Comparison of ENCODE assay signal across 35 cellular contexts in genomic region chr18:67478249-67478648, GRCh38. TPM values are rescaled to one million over a fixed set of nuclear protein-coding genes. Genes with fewer than 3 reads are reported as not detected.
"Had no signal": no experiment of that assay in that cellular context is flagged by ENCODE, and none has a peak within 500 bp of the region (broad histone marks: within the 10 kb centered on the region; RNA-seq: fewer than 3 reads in every experiment).

No MANE protein-coding gene starts in this region.

- FAIRE-seq: bronchial epithelial cell, frontal cortex had no signal

- H3K4me1 Mint-ChIP-seq: activated CD4-positive, alpha-beta T cell treated with anti-CD3 and anti-CD28 coated beads for 36 hours; activated CD4-positive, alpha-beta T cell treated with anti-CD3 and anti-CD28 coated beads, Interleukin-2, amount 10 ng/mL, durations not matched to agents 24 days and 14 days; activated CD8-positive, alpha-beta memory T cell treated with anti-CD3 and anti-CD28 coated beads, Interleukin-2, amount 10 ng/mL, durations not matched to agents 7 days and 5 days; activated naive CD4-positive, alpha-beta T cell treated with anti-CD3 and anti-CD28 coated beads, Interleukin-2, amount 50 U/mL, for 24 hours; activated naive CD8-positive, alpha-beta T cell treated with anti-CD3 and anti-CD28 coated beads for 36 hours; activated naive CD8-positive, alpha-beta T cell treated with anti-CD3 and anti-CD28 coated beads, Interleukin-2, amount 50 U/mL, for 24 hours; central memory CD8-positive, alpha-beta T cell; endodermal cell had no signal

- H3K27me3 ChIP-seq: adrenal gland, brain microvascular endothelial cell, dorsolateral prefrontal cortex had no signal

- H3K27me3 Mint-ChIP-seq: activated CD4-positive, alpha-beta memory T cell treated with anti-CD3 and anti-CD28 coated beads for 36 hours; activated CD4-positive, alpha-beta T cell treated with anti-CD3 and anti-CD28 coated beads for 36 hours; activated CD4-positive, alpha-beta T cell treated with anti-CD3 and anti-CD28 coated beads, Interleukin-2, amount 10 ng/mL, durations not matched to agents 24 days and 14 days; activated CD8-positive, alpha-beta memory T cell treated with anti-CD3 and anti-CD28 coated beads, Interleukin-2, amount 10 ng/mL, durations not matched to agents 7 days and 5 days; activated naive CD8-positive, alpha-beta T cell treated with anti-CD3 and anti-CD28 coated beads for 36 hours; activated naive CD8-positive, alpha-beta T cell treated with anti-CD3 and anti-CD28 coated beads, Interleukin-2, amount 50 U/mL, for 24 hours; central memory CD8-positive, alpha-beta T cell; dendritic cell treated with granulocyte-macrophage colony-stimulating factor and Interleukin-4, amounts not matched to agents 40 ng/mL and 50 ng/mL, for 4 days; T-helper 17 cell had no signal

- H3K9me3 Mint-ChIP-seq: activated CD4-positive, alpha-beta memory T cell treated with anti-CD3 and anti-CD28 coated beads for 36 hours; activated CD4-positive, alpha-beta T cell treated with anti-CD3 and anti-CD28 coated beads, Interleukin-2, amount 10 ng/mL, durations not matched to agents 24 days and 14 days; activated naive CD4-positive, alpha-beta T cell treated with anti-CD3 and anti-CD28 coated beads for 36 hours; activated naive CD4-positive, alpha-beta T cell treated with anti-CD3 and anti-CD28 coated beads, Interleukin-2, amount 50 U/mL, for 24 hours; activated naive CD8-positive, alpha-beta T cell treated with anti-CD3 and anti-CD28 coated beads for 36 hours; activated naive CD8-positive, alpha-beta T cell treated with anti-CD3 and anti-CD28 coated beads, Interleukin-2, amount 50 U/mL, for 24 hours; activated T-helper 1 cell treated with anti-CD3 and anti-CD28 coated beads, Interleukin-12 subunit alpha, Interleukin-12 subunit beta, Interleukin-2, Interleukin-4 antibody, amounts not matched to agents 30 ng/mL and 10 ng/mL and 1 ng/mL, durations not matched to agents 14 hours and 24 hours and 36 hours; activated T-helper 2 cell treated with anti-CD3 and anti-CD28 coated beads, Interferon-gamma antibody, Interleukin-2, Interleukin-4, amounts not matched to agents 10 μg/mL and 5 μg/mL and 100 μg/mL, durations not matched to agents 14 hours and 24 hours and 36 hours; central memory CD8-positive, alpha-beta T cell; dendritic cell treated with granulocyte-macrophage colony-stimulating factor and Interleukin-4, amounts not matched to agents 40 ng/mL and 50 ng/mL, for 4 days; endodermal cell; T-helper 2 cell treated with Interferon-gamma antibody and Interleukin-4, amounts not matched to agents 5 μg/mL and 100 μg/mL, for 36 hours had no signal

- ATAC-seq: activated CD4-positive, alpha-beta T cell treated with anti-CD3 and anti-CD28 coated beads for 36 hours; activated CD8-positive, alpha-beta memory T cell treated with anti-CD3 and anti-CD28 coated beads, Interleukin-2, amount 10 ng/mL, durations not matched to agents 7 days and 5 days; activated CD8-positive, alpha-beta T cell treated with anti-CD3 and anti-CD28 coated beads, Interleukin-2, amount 10 ng/mL, durations not matched to agents 7 days and 5 days; activated naive CD8-positive, alpha-beta T cell treated with anti-CD3 and anti-CD28 coated beads, Interleukin-2, amount 50 U/mL, for 24 hours; esophagus mucosa; T-helper 17 cell had no signal

- H3K4me3 ChIP-seq: adrenal gland, coronary artery, dorsolateral prefrontal cortex had no signal

- H3K27ac ChIP-seq: adrenal gland, brain microvascular endothelial cell, coronary artery, dorsolateral prefrontal cortex had no signal

- H3K36me3 ChIP-seq: adrenal gland, brain microvascular endothelial cell had no signal

- H3K4me1 ChIP-seq: adrenal gland had no signal

- DNase-seq: activated CD4-positive, alpha-beta memory T cell treated with anti-CD3 and anti-CD28 coated beads for 36 hours; activated CD4-positive, alpha-beta T cell treated with anti-CD3 and anti-CD28 coated beads for 36 hours; activated CD4-positive, alpha-beta T cell treated with anti-CD3 and anti-CD28 coated beads, Interleukin-2, amount 10 ng/mL, durations not matched to agents 24 days and 14 days; activated CD4-positive, CD25-positive, alpha-beta regulatory T cell; activated CD4-positive, CD25-positive, alpha-beta regulatory T cell treated with anti-CD3 and anti-CD28 coated beads, Interleukin-2, amount 50 U/mL, for 72 hours; activated CD8-positive, alpha-beta memory T cell treated with anti-CD3 and anti-CD28 coated beads, Interleukin-2, amount 10 ng/mL, durations not matched to agents 7 days and 5 days; activated CD8-positive, alpha-beta memory T cell treated with anti-CD3 and anti-CD28 coated beads, Interleukin-2, amount 50 U/mL, for 4 hours; activated CD8-positive, alpha-beta T cell treated with anti-CD3 and anti-CD28 coated beads, Interleukin-2, amount 10 ng/mL, durations not matched to agents 7 days and 5 days; activated effector memory CD4-positive, alpha-beta T cell treated with anti-CD3 and anti-CD28 coated beads, Interleukin-2, amount 50 U/mL, for 16 hours; activated naive CD4-positive, alpha-beta T cell treated with anti-CD3 and anti-CD28 coated beads for 36 hours; activated naive CD8-positive, alpha-beta T cell treated with anti-CD3 and anti-CD28 coated beads for 36 hours; activated naive CD8-positive, alpha-beta T cell treated with anti-CD3 and anti-CD28 coated beads, Interleukin-2, amount 50 U/mL, for 24 hours; activated T-cell treated with anti-CD3 and anti-CD28 coated beads, Interleukin-2, amount 50 U/mL, for 1 hour; activated T-cell treated with anti-CD3 and anti-CD28 coated beads, Interleukin-2, amount 50 U/mL, for 48 hours; adrenal gland; amygdala; aorta; brain microvascular endothelial cell; dorsolateral prefrontal cortex; effector memory CD4-positive, alpha-beta T cell; endodermal cell; foreskin fibroblast; T-helper 1 cell; T-helper 17 cell; T1000 had no signal

- H3K36me3 Mint-ChIP-seq: activated CD4-positive, alpha-beta memory T cell treated with anti-CD3 and anti-CD28 coated beads for 36 hours; activated CD8-positive, alpha-beta memory T cell treated with anti-CD3 and anti-CD28 coated beads, Interleukin-2, amount 10 ng/mL, durations not matched to agents 7 days and 5 days; activated naive CD4-positive, alpha-beta T cell treated with anti-CD3 and anti-CD28 coated beads, Interleukin-2, amount 50 U/mL, for 24 hours; activated naive CD8-positive, alpha-beta T cell treated with anti-CD3 and anti-CD28 coated beads for 36 hours had no signal

- H3K27ac Mint-ChIP-seq: activated CD4-positive, alpha-beta memory T cell treated with anti-CD3 and anti-CD28 coated beads for 36 hours; activated CD4-positive, alpha-beta T cell treated with anti-CD3 and anti-CD28 coated beads for 36 hours; activated CD4-positive, alpha-beta T cell treated with anti-CD3 and anti-CD28 coated beads, Interleukin-2, amount 10 ng/mL, durations not matched to agents 24 days and 14 days; activated CD8-positive, alpha-beta memory T cell treated with anti-CD3 and anti-CD28 coated beads, Interleukin-2, amount 10 ng/mL, durations not matched to agents 7 days and 5 days; activated CD8-positive, alpha-beta T cell treated with anti-CD3 and anti-CD28 coated beads, Interleukin-2, amount 10 ng/mL, durations not matched to agents 7 days and 5 days; activated naive CD4-positive, alpha-beta T cell treated with anti-CD3 and anti-CD28 coated beads for 36 hours; activated naive CD4-positive, alpha-beta T cell treated with anti-CD3 and anti-CD28 coated beads, Interleukin-2, amount 50 U/mL, for 24 hours; activated naive CD8-positive, alpha-beta T cell treated with anti-CD3 and anti-CD28 coated beads for 36 hours; activated naive CD8-positive, alpha-beta T cell treated with anti-CD3 and anti-CD28 coated beads, Interleukin-2, amount 50 U/mL, for 24 hours; activated T-helper 1 cell treated with anti-CD3 and anti-CD28 coated beads, Interleukin-12 subunit alpha, Interleukin-12 subunit beta, Interleukin-2, Interleukin-4 antibody, amounts not matched to agents 30 ng/mL and 10 ng/mL and 1 ng/mL, durations not matched to agents 14 hours and 24 hours and 36 hours; activated T-helper 2 cell treated with anti-CD3 and anti-CD28 coated beads, Interferon-gamma antibody, Interleukin-2, Interleukin-4, amounts not matched to agents 10 μg/mL and 5 μg/mL and 100 μg/mL, durations not matched to agents 14 hours and 24 hours and 36 hours; dendritic cell treated with granulocyte-macrophage colony-stimulating factor and Interleukin-4, amounts not matched to agents 40 ng/mL and 50 ng/mL, for 4 days; endodermal cell; T-helper 17 cell; T-helper 2 cell treated with Interferon-gamma antibody and Interleukin-4, amounts not matched to agents 5 μg/mL and 100 μg/mL, for 36 hours had no signal

- H3K4me3 Mint-ChIP-seq: activated CD4-positive, alpha-beta memory T cell treated with anti-CD3 and anti-CD28 coated beads for 36 hours; activated CD4-positive, alpha-beta T cell treated with anti-CD3 and anti-CD28 coated beads for 36 hours; activated CD4-positive, alpha-beta T cell treated with anti-CD3 and anti-CD28 coated beads, Interleukin-2, amount 10 ng/mL, durations not matched to agents 24 days and 14 days; activated CD8-positive, alpha-beta memory T cell treated with anti-CD3 and anti-CD28 coated beads, Interleukin-2, amount 10 ng/mL, durations not matched to agents 7 days and 5 days; activated CD8-positive, alpha-beta T cell treated with anti-CD3 and anti-CD28 coated beads, Interleukin-2, amount 10 ng/mL, durations not matched to agents 7 days and 5 days; activated naive CD4-positive, alpha-beta T cell treated with anti-CD3 and anti-CD28 coated beads for 36 hours; activated naive CD4-positive, alpha-beta T cell treated with anti-CD3 and anti-CD28 coated beads, Interleukin-2, amount 50 U/mL, for 24 hours; activated naive CD8-positive, alpha-beta T cell treated with anti-CD3 and anti-CD28 coated beads for 36 hours; activated naive CD8-positive, alpha-beta T cell treated with anti-CD3 and anti-CD28 coated beads, Interleukin-2, amount 50 U/mL, for 24 hours; activated T-helper 1 cell treated with anti-CD3 and anti-CD28 coated beads, Interleukin-12 subunit alpha, Interleukin-12 subunit beta, Interleukin-2, Interleukin-4 antibody, amounts not matched to agents 30 ng/mL and 10 ng/mL and 1 ng/mL, durations not matched to agents 14 hours and 24 hours and 36 hours; central memory CD8-positive, alpha-beta T cell; dendritic cell treated with granulocyte-macrophage colony-stimulating factor and Interleukin-4, amounts not matched to agents 40 ng/mL and 50 ng/mL, for 4 days; endodermal cell; T-helper 17 cell; T-helper 2 cell treated with Interferon-gamma antibody and Interleukin-4, amounts not matched to agents 5 μg/mL and 100 μg/mL, for 36 hours had no signal

RNA-seq across cellular contexts. Expression of gene DSEL, which starts 38.3 kb away (rescaled TPM):
- total RNA-seq: activated CD4-positive, alpha-beta T cell treated with anti-CD3 and anti-CD28 coated beads, Interleukin-2, amount 10 ng/mL, durations not matched to agents 24 days and 14 days had no signal
